In the genomic region with DNA sequence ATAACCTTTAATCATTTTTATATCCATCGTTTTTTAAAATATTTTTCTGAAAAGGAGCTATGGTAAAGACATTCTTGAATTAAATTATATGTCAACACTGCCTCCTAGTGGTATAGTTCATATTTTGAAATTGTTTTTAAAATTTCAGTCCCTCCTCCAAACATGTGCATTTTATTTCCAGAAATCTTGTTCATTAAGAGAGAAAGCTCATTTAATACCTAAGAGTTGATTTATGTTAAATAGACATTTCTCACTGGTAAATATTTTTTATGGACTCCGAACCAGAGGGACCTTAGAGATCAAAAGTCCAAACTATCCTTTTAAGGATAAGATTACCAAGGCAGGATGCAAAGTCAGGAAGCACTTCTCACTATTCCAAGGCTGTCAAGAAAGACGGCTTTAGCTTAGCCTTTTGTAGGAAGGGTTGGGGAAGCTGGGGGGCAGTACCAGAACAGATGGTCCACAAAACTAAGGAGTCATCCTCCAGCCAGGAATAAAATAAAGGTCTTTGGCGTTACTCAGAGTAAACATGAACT, we compare ENCODE assay signal across 9 cellular contexts. TPM values are rescaled to one million over a fixed set of nuclear protein-coding genes. Genes with fewer than 3 reads are reported as not detected.
DNase-seq lines count a peak whose midpoint lies in the region; ATAC-seq, FAIRE-seq and TF ChIP-seq lines count a peak whose summit lies in the region.
"Had no signal": no experiment of that assay in that cellular context is flagged by ENCODE, and none has a peak within 500 bp of the region (broad histone marks: within the 10 kb centered on the region; RNA-seq: fewer than 3 reads in every experiment).

No MANE protein-coding gene starts in this region.

- H3K27ac Mint-ChIP-seq in stimulated activated naive B cell treated with anti-CD40 and anti-IgM and Interleukin-4, amounts not matched to agents 10 μg/mL and 1 μg/mL and 100 μg/mL, for 72 hours = no peak overlapping the region

- FAIRE-seq in A204.1 (lab: Jason Lieb, UNC) (peak; percentile 98), islet of Langerhans (lab: Jason Lieb, UNC) (peak; percentile 100)

- H3K4me1 ChIP-seq in breast epithelium = no peaks in the 10 kb centered on the region

- peak overlapping the region; percentile 29 to 62 for H3K27ac ChIP-seq in breast epithelium

- peaks cover 2 to 11% of the 10 kb centered on the region in 2 donors for H3K4me1 Mint-ChIP-seq in stimulated activated naive B cell treated with anti-CD40 and anti-IgM and Interleukin-4, amounts not matched to agents 10 μg/mL and 1 μg/mL and 100 μg/mL, for 72 hours

- TF ChIP-seq CTCF in GM13976 (IDR thresholded peaks at IDR 0.05; ENCODE audit: borderline replicate concordance, control extremely low read depth, extremely low read depth, insufficient read depth, missing control alignments) (peak; percentile 31), breast epithelium (IDR thresholded peaks at IDR 0.05) (peak; percentile 46 to 65 (median 59))

- H3K4me3 ChIP-seq in breast epithelium = peak overlapping the region; percentile 8 to 37 (median 24)

- peaks cover 9 to 12% of the 10 kb centered on the region in 2 donors for H3K27me3 Mint-ChIP-seq in stimulated activated naive B cell treated with anti-CD40 and anti-IgM and Interleukin-4, amounts not matched to agents 10 μg/mL and 1 μg/mL and 100 μg/mL, for 72 hours

- peak; percentile 50 to 52 for ATAC-seq in stimulated activated naive B cell treated with anti-CD40 and anti-IgM and Interleukin-4, amounts not matched to agents 10 μg/mL and 1 μg/mL and 100 μg/mL, for 72 hours (replicated peaks)
- no peak for ATAC-seq in GM21390 (IDR thresholded peaks at IDR 0.05; ENCODE audit: unreplicated experiment)

- intact Hi-C loops in breast epithelium (cut with DNase I; ENCODE audit: low total_unique reads) = no loop called here
- intact Hi-C loops in posterior vena cava (cut with DNase I) = loop anchor here in 1 of 2 donors (5.0 kb wide), 1 partner anchor 106 kb away; no protein-coding TSS in a partner anchor

- no peaks in the 10 kb centered on the region for H3K9me3 ChIP-seq in breast epithelium

- no peaks in the 10 kb centered on the region for H3K36me3 ChIP-seq in breast epithelium

- no peaks in the 10 kb centered on the region for H3K9me3 Mint-ChIP-seq in stimulated activated naive B cell treated with anti-CD40 and anti-IgM and Interleukin-4, amounts not matched to agents 10 μg/mL and 1 μg/mL and 100 μg/mL, for 72 hours

- TF ChIP-seq POLR2A in breast epithelium (IDR thresholded peaks at IDR 0.05) = no peak

- in situ Hi-C loops in GM13976 (cut with MboI; ENCODE audit: low sequenced_read_pairs, unreplicated experiment) = loop anchor here (10.0 kb wide), 1 partner anchor 238 kb away; no protein-coding TSS in a partner anchor

- H3K27me3 ChIP-seq in breast epithelium = no peaks in the 10 kb centered on the region

- no peak overlapping the region for H3K4me3 Mint-ChIP-seq in stimulated activated naive B cell treated with anti-CD40 and anti-IgM and Interleukin-4, amounts not matched to agents 10 μg/mL and 1 μg/mL and 100 μg/mL, for 72 hours

- DNase-seq in GM13976 (ENCODE audit: low spot score) (peak; percentile 32), NCI-H774 (lab: John Stamatoyannopoulos, UW) (peak; percentile 52), breast epithelium (ENCODE audit: low spot score in 2 of 2) (no peak), posterior vena cava (ENCODE audit: low spot score) (no peak)
- no peak for DNase-seq in stimulated activated naive B cell treated with anti-CD40 and anti-IgM and Interleukin-4, amounts not matched to agents 10 μg/mL and 1 μg/mL and 100 μg/mL, for 72 hours

- H3K36me3 Mint-ChIP-seq in stimulated activated naive B cell treated with anti-CD40 and anti-IgM and Interleukin-4, amounts not matched to agents 10 μg/mL and 1 μg/mL and 100 μg/mL, for 72 hours = no peaks in the 10 kb centered on the region

RNA-seq across cellular contexts. Expression of a gene that starts 21.6 kb away (rescaled TPM):
- total RNA-seq in breast epithelium (1 to 10 TPM in 1 of 3 donors, under 1 TPM in 1, not detected in 1; 0.98 to 1.8 TPM), posterior vena cava (under 1 TPM; 0.28 to 0.62 TPM)
- total RNA-seq: pulmonary artery endothelial cell had no signal

Comparison
In these comparisons a context has a peak if more than half of its experiments do, and no peak if none do; other contexts are left out.
1. DNase-seq: peak in GM13976 (single experiment) and NCI-H774 (single experiment); none in breast epithelium (0 of 2), stimulated activated naive B cell treated with anti-CD40 and anti-IgM and Interleukin-4, amounts not matched to agents 10 μg/mL and 1 μg/mL and 100 μg/mL, for 72 hours (single experiment) and posterior vena cava (single experiment).